10 cellular contexts compared by ENCODE assay signal in the genomic region with DNA sequence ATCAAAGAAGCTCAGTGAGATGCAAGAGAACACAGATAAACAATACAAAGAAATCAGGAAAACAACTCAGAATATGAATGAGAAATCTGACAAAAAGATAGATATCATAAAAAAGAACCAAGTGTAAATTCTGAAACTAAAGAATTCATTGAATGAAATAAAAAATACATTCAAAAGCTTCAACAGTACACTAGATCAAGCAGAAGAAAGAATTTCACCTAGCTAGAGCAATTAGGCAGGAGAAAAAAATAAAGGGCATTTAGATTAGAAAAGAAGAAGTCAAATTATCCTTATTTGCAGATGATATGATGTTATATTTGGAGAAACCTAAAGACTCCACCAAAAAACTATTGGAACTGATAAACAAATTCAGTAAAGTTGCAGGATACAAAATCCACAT. TPM values are rescaled to one million over a fixed set of nuclear protein-coding genes. Genes with fewer than 3 reads are reported as not detected.
"Had no signal": no experiment of that assay in that cellular context is flagged by ENCODE, and none has a peak within 500 bp of the region (broad histone marks: within the 10 kb centered on the region; RNA-seq: fewer than 3 reads in every experiment).

No MANE protein-coding gene starts in this region.

- H2AFZ ChIP-seq: GM23248 had no signal

- H3K9ac ChIP-seq: GM23248 had no signal

- H3K36me3 ChIP-seq: HAP-1 had no signal

- DNase-seq: GM23248, GOT3, H7, KG1 had no signal

- FAIRE-seq: HTR-8/SVneo had no signal

- H3K4me3 ChIP-seq: GM23248, HAP-1 had no signal

- H3K27ac ChIP-seq: GM23248 had no signal

- H3K4me1 ChIP-seq: HAP-1 had no signal

- H3K4me1 Mint-ChIP-seq: IgD-negative memory B cell had no signal

- ATAC-seq: HCT116 had no signal

RNA-seq across cellular contexts. Expression of a gene that starts 19.4 kb away (rescaled TPM):
- total RNA-seq: GM23248, H4, HT-29 had no signal
- polyA plus RNA-seq: GM23248 had no signal

RNA-seq across cellular contexts. Expression of a gene that starts 30.2 kb away (rescaled TPM):
- total RNA-seq: GM23248, H4, H7, HT-29 had no signal
- polyA plus RNA-seq: GM23248, IgD-negative memory B cell had no signal
